In genomic region chr2:41647468-41648042, GRCh38 we compare ENCODE assay signal across 23 cellular contexts.
"Had no signal": no experiment of that assay in that cellular context is flagged by ENCODE, and none has a peak within 500 bp of the region (broad histone marks: within the 10 kb centered on the region; RNA-seq: fewer than 3 reads in every experiment).

No MANE protein-coding gene starts in this region.

- H3K27me3 Mint-ChIP-seq: activated B cell treated with CpG ODN at 0.5 μM for 24 hours; activated CD4-positive, alpha-beta memory T cell treated with anti-CD3 and anti-CD28 coated beads for 36 hours; activated naive CD8-positive, alpha-beta T cell treated with anti-CD3 and anti-CD28 coated beads, Interleukin-2, amount 10 ng/mL, durations not matched to agents 7 days and 5 days; activated T-helper 17 cell treated with anti-CD3 and anti-CD28 coated beads, Interleukin-2, amount 50 U/mL, for 72 hours; stimulated activated naive CD8-positive, alpha-beta T cell treated with anti-CD3 and anti-CD28 coated beads, Interleukin-15, amount 100 ng/mL, for 72 hours had no signal

- H3K9me3 ChIP-seq: gastrocnemius medialis, left lung, right atrium auricular region, thyroid gland had no signal

- H3K4me3 Mint-ChIP-seq: activated B cell treated with CpG ODN at 0.5 μM for 24 hours; activated CD4-positive, alpha-beta memory T cell treated with anti-CD3 and anti-CD28 coated beads for 36 hours; activated naive CD8-positive, alpha-beta T cell treated with anti-CD3 and anti-CD28 coated beads, Interleukin-2, amount 10 ng/mL, durations not matched to agents 7 days and 5 days; activated T-helper 17 cell treated with anti-CD3 and anti-CD28 coated beads, Interleukin-2, amount 50 U/mL, for 72 hours; endodermal cell; nephron; stimulated activated naive CD8-positive, alpha-beta T cell treated with anti-CD3 and anti-CD28 coated beads, Interleukin-15, amount 100 ng/mL, for 72 hours; T-cell had no signal

- H3K4me1 Mint-ChIP-seq: activated B cell treated with CpG ODN at 0.5 μM for 24 hours; activated naive CD8-positive, alpha-beta T cell treated with anti-CD3 and anti-CD28 coated beads, Interleukin-2, amount 10 ng/mL, durations not matched to agents 7 days and 5 days; activated T-helper 17 cell treated with anti-CD3 and anti-CD28 coated beads, Interleukin-2, amount 50 U/mL, for 72 hours; endodermal cell; nephron; stimulated activated naive CD8-positive, alpha-beta T cell treated with anti-CD3 and anti-CD28 coated beads, Interleukin-15, amount 100 ng/mL, for 72 hours; T-cell had no signal

- H3K4me1 ChIP-seq: gastrocnemius medialis, left lung, right atrium auricular region, thyroid gland had no signal

- DNase-seq: activated B cell treated with CpG ODN at 0.5 μM for 24 hours; activated CD4-positive, alpha-beta memory T cell treated with anti-CD3 and anti-CD28 coated beads for 36 hours; activated CD4-positive, alpha-beta T cell treated with anti-CD3 and anti-CD28 coated beads for 4 hours; activated naive CD4-positive, alpha-beta T cell treated with Interleukin-2 at 50 U/mL for 16 hours; activated naive CD8-positive, alpha-beta T cell treated with anti-CD3 and anti-CD28 coated beads, Interleukin-2, amount 10 ng/mL, durations not matched to agents 7 days and 5 days; activated T-cell treated with anti-CD3 and anti-CD28 coated beads, Interleukin-2, amount 50 U/mL, for 1 hour; endodermal cell; gastrocnemius medialis; left lung; mammary epithelial cell; midbrain; small intestine; stimulated activated CD4-positive, alpha-beta T cell treated with anti-CD3 and anti-CD28 coated beads, Interleukin-15, amount 100 ng/mL, for 24 hours; stimulated activated CD4-positive, alpha-beta T cell treated with anti-CD3 and anti-CD28 coated beads, Interleukin-2, amount 100 ng/mL, for 48 hours; stimulated activated naive CD8-positive, alpha-beta T cell treated with anti-CD3 and anti-CD28 coated beads, Interleukin-15, amount 100 ng/mL, for 72 hours; T-cell; T-helper 9 cell; thyroid gland had no signal

- H3K36me3 ChIP-seq: gastrocnemius medialis, left lung, right atrium auricular region, thyroid gland had no signal

- ATAC-seq: activated T-helper 17 cell treated with anti-CD3 and anti-CD28 coated beads, Interleukin-2, amount 50 U/mL, for 72 hours; gastrocnemius medialis; left lung; SK-N-SH treated with all-trans-retinoic acid at 6 μM for 48 hours; stimulated activated naive CD8-positive, alpha-beta T cell treated with anti-CD3 and anti-CD28 coated beads, Interleukin-15, amount 100 ng/mL, for 72 hours; T-cell had no signal

- H3K4me3 ChIP-seq: gastrocnemius medialis, left lung, right atrium auricular region, thyroid gland had no signal

- H3K9me3 Mint-ChIP-seq: activated B cell treated with CpG ODN at 0.5 μM for 24 hours; activated CD4-positive, alpha-beta memory T cell treated with anti-CD3 and anti-CD28 coated beads for 36 hours; activated naive CD8-positive, alpha-beta T cell treated with anti-CD3 and anti-CD28 coated beads, Interleukin-2, amount 10 ng/mL, durations not matched to agents 7 days and 5 days; activated T-helper 17 cell treated with anti-CD3 and anti-CD28 coated beads, Interleukin-2, amount 50 U/mL, for 72 hours; endodermal cell; nephron; stimulated activated naive CD8-positive, alpha-beta T cell treated with anti-CD3 and anti-CD28 coated beads, Interleukin-15, amount 100 ng/mL, for 72 hours; T-cell had no signal

- H3K27me3 ChIP-seq: gastrocnemius medialis, left lung, right atrium auricular region, thyroid gland had no signal

- H3K27ac Mint-ChIP-seq: activated B cell treated with CpG ODN at 0.5 μM for 24 hours; activated CD4-positive, alpha-beta memory T cell treated with anti-CD3 and anti-CD28 coated beads for 36 hours; activated naive CD8-positive, alpha-beta T cell treated with anti-CD3 and anti-CD28 coated beads, Interleukin-2, amount 10 ng/mL, durations not matched to agents 7 days and 5 days; activated T-helper 17 cell treated with anti-CD3 and anti-CD28 coated beads, Interleukin-2, amount 50 U/mL, for 72 hours; endodermal cell; nephron; stimulated activated naive CD8-positive, alpha-beta T cell treated with anti-CD3 and anti-CD28 coated beads, Interleukin-15, amount 100 ng/mL, for 72 hours; T-cell had no signal

- H3K36me3 Mint-ChIP-seq: activated CD4-positive, alpha-beta memory T cell treated with anti-CD3 and anti-CD28 coated beads for 36 hours; activated naive CD8-positive, alpha-beta T cell treated with anti-CD3 and anti-CD28 coated beads, Interleukin-2, amount 10 ng/mL, durations not matched to agents 7 days and 5 days; T-cell had no signal

- H3K27ac ChIP-seq: epithelial cell of prostate, gastrocnemius medialis, left lung, right atrium auricular region, thyroid gland had no signal
